ENCODE assay signal across 30 cellular contexts in genomic region chr3:53384465-53385277, GRCh38. TPM values are rescaled to one million over a fixed set of nuclear protein-coding genes. Genes with fewer than 3 reads are reported as not detected.
A peak's percentile ranks its signal among the peaks of the same experiment; 100 is the strongest.
DNase-seq lines count a peak whose midpoint lies in the region; ATAC-seq and TF ChIP-seq lines count a peak whose summit lies in the region.
"Had no signal": no experiment of that assay in that cellular context is flagged by ENCODE, and none has a peak within 500 bp of the region (broad histone marks: within the 10 kb centered on the region; RNA-seq: fewer than 3 reads in every experiment).

No MANE protein-coding gene starts in this region.

- no peak for TF ChIP-seq RAD21 in IMR-90 (IDR thresholded peaks at IDR 0.05; ENCODE audit: low read length)

- H3K4ac ChIP-seq in IMR-90 (ENCODE audit: low read depth, low read length): no peak overlapping the region

- no peaks in the 10 kb centered on the region for H3K4me1 Mint-ChIP-seq in activated T-helper 17 cell treated with anti-CD3 and anti-CD28 coated beads, Interleukin-2, amount 50 U/mL, for 72 hours
- H3K4me1 Mint-ChIP-seq: activated CD4-positive, alpha-beta T cell treated with anti-CD3 and anti-CD28 coated beads, Interleukin-2, amount 10 ng/mL, durations not matched to agents 7 days and 5 days; CD14-positive monocyte; nephron had no signal

- H3K4me3 ChIP-seq in GM12865 (ENCODE audit: low read depth, low read length) (no peak overlapping the region), IMR-90 (ENCODE audit: insufficient read depth, low read depth, low read length) (no peak overlapping the region)
- H3K4me3 ChIP-seq: coronary artery, gastroesophageal sphincter, hepatocyte, upper lobe of left lung had no signal

- POLR2A ChIA-PET in IMR-90 (lab: Charles Lee; ENCODE audit: unreplicated experiment): no interaction called here

- no peak overlapping the region for H2BK15ac ChIP-seq in IMR-90 (ENCODE audit: low read depth, low read length)

- no peaks in the 10 kb centered on the region for H3K36me3 ChIP-seq in IMR-90 (ENCODE audit: control insufficient read depth, insufficient read depth, low read length)
- H3K36me3 ChIP-seq: gastroesophageal sphincter, upper lobe of left lung had no signal

- no peak overlapping the region for H2BK120ac ChIP-seq in IMR-90 (ENCODE audit: low read depth, low read length)

- H3K79me1 ChIP-seq in IMR-90 (ENCODE audit: low read depth in 1 of 2, low read length in 2 of 2): no peaks in the 10 kb centered on the region

- H2BK5ac ChIP-seq in IMR-90 (ENCODE audit: low read depth, low read length, poor library complexity, severe bottlenecking): no peak overlapping the region

- intact Hi-C loops in IMR-90 (cut with micrococcal nuclease): no loop called here

- TF ChIP-seq POLR2A in IMR-90 (IDR thresholded peaks at IDR 0.05; ENCODE audit: low read depth, low read length): no peak

- H2AK5ac ChIP-seq in IMR-90 (ENCODE audit: low read depth, low read length): no peak overlapping the region

- H3K9me1 ChIP-seq in IMR-90 (ENCODE audit: insufficient read depth, low read length): no peaks in the 10 kb centered on the region

- TF ChIP-seq CTCF in GM12865 (IDR thresholded peaks at IDR 0.05; ENCODE audit: insufficient read depth, low read depth, low read length, missing control alignments) (no peak), IMR-90 (conservative IDR thresholded peaks at IDR 0.05; ENCODE audit: low read depth, low read length) (no peak)

- ATAC-seq in GM21619 (IDR thresholded peaks at IDR 0.05; ENCODE audit: unreplicated experiment) (peak; percentile 85), IMR-90 (ENCODE audit: low read depth) (no peak), HG03280 (IDR thresholded peaks at IDR 0.05; ENCODE audit: unreplicated experiment) (no peak)
- peak; percentile 58 for ATAC-seq in activated T-helper 17 cell treated with anti-CD3 and anti-CD28 coated beads, Interleukin-2, amount 50 U/mL, for 72 hours (replicated peaks)
- ATAC-seq: gastroesophageal sphincter, Panc1 had no signal

- H3K18ac ChIP-seq in IMR-90 (ENCODE audit: low read depth, low read length): no peak overlapping the region

- H3K27ac ChIP-seq in IMR-90 (ENCODE audit: insufficient read depth, low read length): no peak overlapping the region
- H3K27ac ChIP-seq: coronary artery, gastroesophageal sphincter, hepatocyte, upper lobe of left lung, VCaP had no signal

- CTCF ChIA-PET in IMR-90 (lab: Yijun Ruan, JAX): no interaction called here

- H4K8ac ChIP-seq in IMR-90 (ENCODE audit: low read depth in 2 of 2, low read length in 2 of 2): no peak overlapping the region

- no peak overlapping the region for H3K14ac ChIP-seq in IMR-90 (replicated peaks; ENCODE audit: low read depth, low read length)

- no peak overlapping the region for H2AFZ ChIP-seq in IMR-90 (replicated peaks; ENCODE audit: low read length, poor library complexity)
- H2AFZ ChIP-seq: hepatocyte had no signal

- no peak overlapping the region for H3K23ac ChIP-seq in IMR-90 (ENCODE audit: low read depth, low read length)

- H3K27me3 Mint-ChIP-seq in activated T-helper 17 cell treated with anti-CD3 and anti-CD28 coated beads, Interleukin-2, amount 50 U/mL, for 72 hours: peaks cover 28% of the 10 kb centered on the region

- H3K27me3 ChIP-seq in IMR-90 (ENCODE audit: control insufficient read depth, insufficient read depth, low read length): no peaks in the 10 kb centered on the region
- H3K27me3 ChIP-seq: gastroesophageal sphincter, hepatocyte, upper lobe of left lung had no signal

- H3K36me3 Mint-ChIP-seq in activated T-helper 17 cell treated with anti-CD3 and anti-CD28 coated beads, Interleukin-2, amount 50 U/mL, for 72 hours (ENCODE audit: low read depth): no peaks in the 10 kb centered on the region
- H3K36me3 Mint-ChIP-seq: CD14-positive monocyte had no signal

- H3K4me3 Mint-ChIP-seq in activated T-helper 17 cell treated with anti-CD3 and anti-CD28 coated beads, Interleukin-2, amount 50 U/mL, for 72 hours: no peak overlapping the region
- H3K4me3 Mint-ChIP-seq: activated CD4-positive, alpha-beta T cell treated with anti-CD3 and anti-CD28 coated beads, Interleukin-2, amount 10 ng/mL, durations not matched to agents 7 days and 5 days; activated T-cell treated with anti-CD3 and anti-CD28 coated beads, Interleukin-2, amount 50 U/mL, for 4 hours; CD14-positive monocyte; nephron had no signal

- no peak overlapping the region for H3K56ac ChIP-seq in IMR-90 (ENCODE audit: extremely low read depth, insufficient read depth, low read length)

- no peaks in the 10 kb centered on the region for H3K9me3 Mint-ChIP-seq in activated T-helper 17 cell treated with anti-CD3 and anti-CD28 coated beads, Interleukin-2, amount 50 U/mL, for 72 hours
- H3K9me3 Mint-ChIP-seq: activated T-cell treated with anti-CD3 and anti-CD28 coated beads, Interleukin-2, amount 50 U/mL, for 4 hours had no signal

- H4K5ac ChIP-seq in IMR-90 (ENCODE audit: low read depth, low read length): no peak overlapping the region

- no peaks in the 10 kb centered on the region for H4K20me1 ChIP-seq in IMR-90 (ENCODE audit: insufficient read depth, low read length)

- dilution Hi-C loops in IMR-90 (cut with HindIII; ENCODE audit: low sequenced_read_pairs, unreplicated experiment): no loop called here

- BruUV-seq in IMR-90 (replicated peaks; lab: Mats Ljungman, UMichigan): no TSS peak

- no peak overlapping the region for H2BK20ac ChIP-seq in IMR-90 (ENCODE audit: low read depth, low read length)

- DNase-seq in GM12865 (ENCODE audit: low read depth) (peak; percentile 13), IMR-90 (no peak), EL (no peak)
- no peak for DNase-seq in stimulated activated CD4-positive, alpha-beta T cell treated with anti-CD3 and anti-CD28 coated beads, Interleukin-15, amount 100 ng/mL, for 24 hours
- DNase-seq in activated CD8-positive, alpha-beta memory T cell treated with anti-CD3 and anti-CD28 coated beads, Interleukin-2, amount 50 U/mL, for 4 hours: no peak
- DNase-seq: activated CD4-positive, alpha-beta T cell treated with anti-CD3 and anti-CD28 coated beads, Interleukin-2, amount 10 ng/mL, durations not matched to agents 7 days and 5 days; activated T-cell treated with anti-CD3 and anti-CD28 coated beads, Interleukin-2, amount 50 U/mL, for 4 hours; DMS79; effector CD8-positive, alpha-beta T cell; GDM1; H7; KG1; mammary epithelial cell; NCI-H1105; NCI-H2029; NCI-H526; SHP77; stimulated activated CD4-positive, alpha-beta T cell treated with anti-CD3 and anti-CD28 coated beads, Interleukin-4, amount 100 ng/mL, for 24 hours; SW 1271; upper lobe of left lung had no signal

- no peaks in the 10 kb centered on the region for H3K9me3 ChIP-seq in IMR-90 (ENCODE audit: control insufficient read depth, insufficient read depth, low read length)
- H3K9me3 ChIP-seq: gastroesophageal sphincter, upper lobe of left lung had no signal

- no peak overlapping the region for H2AK9ac ChIP-seq in IMR-90 (replicated peaks; ENCODE audit: low read depth, low read length, poor library complexity)

- H3K9ac ChIP-seq in IMR-90 (ENCODE audit: low read depth, low read length): no peak overlapping the region

- no peaks in the 10 kb centered on the region for H3K4me1 ChIP-seq in IMR-90 (ENCODE audit: control insufficient read depth, insufficient read depth, low read length)
- H3K4me1 ChIP-seq: upper lobe of left lung had no signal

- H4K91ac ChIP-seq in IMR-90 (ENCODE audit: insufficient read depth, low read depth, low read length): no peak overlapping the region

- in situ Hi-C loops in IMR-90 (cut with MboI; ENCODE audit: low sequenced_read_pairs): no loop called here

- no peak overlapping the region for H3K27ac Mint-ChIP-seq in activated T-helper 17 cell treated with anti-CD3 and anti-CD28 coated beads, Interleukin-2, amount 50 U/mL, for 72 hours
- H3K27ac Mint-ChIP-seq: activated CD4-positive, alpha-beta T cell treated with anti-CD3 and anti-CD28 coated beads, Interleukin-2, amount 10 ng/mL, durations not matched to agents 7 days and 5 days; CD14-positive monocyte; nephron had no signal

- no peak overlapping the region for H3K4me2 ChIP-seq in IMR-90 (ENCODE audit: low read depth, low read length)
- H3K4me2 ChIP-seq: hepatocyte had no signal

- 60% methylated on average over 4 of the region's 6 CpGs; no CpG with 5 or more reads in 1 of the 2 experiments for WGBS in IMR-90 (ENCODE audit: extremely low coverage in 2 of 2, insufficient read length in 1 of 2), 2 experiments

TF ChIP-seq in IMR-90, 13 proteins besides CTCF, POLR2A, EP300 and RAD21:
- 0 out of 2 replicates have a peak, but pooled peaks have one; percentile 8 for TF ChIP-seq CEBPB (IDR thresholded peaks at IDR 0.05; ENCODE audit: low read depth, low read length)
- no peak for TF ChIP-seq FOS (IDR thresholded peaks at IDR 0.05; ENCODE audit: low read depth, low read length)

RNA-seq across cellular contexts. Expression of gene DCP1A, which starts 37.3 kb away (rescaled TPM):
- 18.6 and 30.1 TPM in 2 replicates for total RNA-seq in IMR-90 (2012; rRNA removed)
- polyA plus RNA-seq in IMR-90 (2012; rRNA removed): 13.2 and 14.6 TPM in 2 replicates
- 4.5 and 8.5 TPM in 2 replicates for polyA plus RNA-seq in IMR-90 (2012; cell fraction: cytosol; rRNA removed)
- 14.8 and 21.2 TPM in 2 replicates for polyA plus RNA-seq in IMR-90 (2012; cell fraction: nucleus; rRNA removed; ENCODE audit: low replicate concordance)
- 10 to 100 TPM; 30.4 to 38.1 TPM for total RNA-seq in activated T-helper 17 cell treated with anti-CD3 and anti-CD28 coated beads, Interleukin-2, amount 50 U/mL, for 72 hours

Comparison
In these comparisons a context has a peak if more than half of its experiments do, and no peak if none do; other contexts are left out.
1. ATAC-seq: peak in GM21619 (single experiment) and activated T-helper 17 cell treated with anti-CD3 and anti-CD28 coated beads, Interleukin-2, amount 50 U/mL, for 72 hours (single experiment); none in IMR-90 (single experiment) and HG03280 (single experiment).